Comparison of ENCODE assay signal across 29 cellular contexts in genomic region chr2:72210470-72210869, GRCh38.
DNase-seq lines count a peak whose midpoint lies in the region; ATAC-seq and TF ChIP-seq lines count a peak whose summit lies in the region.
"Had no signal": no experiment of that assay in that cellular context is flagged by ENCODE, and none has a peak within 500 bp of the region (broad histone marks: within the 10 kb centered on the region; RNA-seq: fewer than 3 reads in every experiment).

No MANE protein-coding gene starts in this region.

- peaks cover under 1% of the 10 kb centered on the region for H3K79me1 ChIP-seq in mesenchymal stem cell (replicated peaks; ENCODE audit: low read length, poor library complexity, severe bottlenecking)

- no peak overlapping the region for H3K4ac ChIP-seq in mesenchymal stem cell (ENCODE audit: low read depth in 1 of 2, low read length in 2 of 2)

- H4K91ac ChIP-seq in mesenchymal stem cell (ENCODE audit: low read length): peak overlapping the region; percentile 22

- H2AFZ ChIP-seq in mammary epithelial cell (ENCODE audit: low read depth, low read length) (no peak overlapping the region), mesenchymal stem cell (ENCODE audit: low read depth, low read length) (no peak overlapping the region)

- no peaks in the 10 kb centered on the region for H3K9me3 Mint-ChIP-seq in HFFc6
- no peaks in the 10 kb centered on the region for H3K9me3 Mint-ChIP-seq in activated CD4-positive, alpha-beta memory T cell treated with anti-CD3 and anti-CD28 coated beads for 36 hours
- H3K9me3 Mint-ChIP-seq: activated naive CD4-positive, alpha-beta T cell treated with anti-CD3 and anti-CD28 coated beads for 36 hours; CD4-positive, alpha-beta memory T cell; immature natural killer cell; T-helper 1 cell treated with Interleukin-12 subunit alpha and Interleukin-12 subunit beta and Interleukin-4 antibody, amounts not matched to agents 30 μg/mL and 1 μg/mL, for 36 hours had no signal

- in situ Hi-C loops in Caki2 (cut with HindIII; ENCODE audit: low pct_unique_long_range_greater_than_20kb, low sequenced_read_pairs): no loop called here
- in situ Hi-C loops in mammary epithelial cell (cut with MboI; ENCODE audit: low sequenced_read_pairs in 2 of 2): no loop called here

- dilution Hi-C loops in mammary epithelial cell (cut with HindIII; ENCODE audit: low sequenced_read_pairs): loop anchor here (5.0 kb wide), 2 partner anchors 33 to 42 kb away; no protein-coding TSS in a partner anchor

- H3K4me2 ChIP-seq in mammary epithelial cell (ENCODE audit: insufficient read depth, low read depth, low read length) (no peak overlapping the region), mesenchymal stem cell (ENCODE audit: low read length, poor library complexity, severe bottlenecking) (no peak overlapping the region)

- no peak overlapping the region for H3K4me3 ChIP-seq in mammary epithelial cell (replicated peaks in 1 of 3; ENCODE audit: insufficient read depth in 1 of 3, low read depth in 2 of 3, low read length in 3 of 3)
- no peak overlapping the region for H3K4me3 ChIP-seq in mesenchymal stem cell (ENCODE audit: insufficient read depth in 1 of 2, low read depth in 1 of 2, low read length in 2 of 2)
- no peak overlapping the region for H3K4me3 ChIP-seq in upper lobe of left lung
- no peak overlapping the region for H3K4me3 ChIP-seq in SJCRH30
- H3K4me3 ChIP-seq: left ventricle myocardium inferior, testis, uterus had no signal

- ATAC-seq in upper lobe of left lung (ENCODE audit: low FRiP score in 2 of 2): no peak
- ATAC-seq: activated CD8-positive, alpha-beta memory T cell treated with anti-CD3 and anti-CD28 coated beads, Interleukin-2, amount 10 ng/mL, durations not matched to agents 7 days and 5 days; right cardiac atrium; Right ventricle myocardium inferior; SK-N-SH treated with all-trans-retinoic acid at 6 μM for 48 hours; stimulated activated naive CD8-positive, alpha-beta T cell treated with anti-CD3 and anti-CD28 coated beads, Interleukin-15, Interleukin-2, amounts not matched to agents 100 U/mL and 50 U/mL, for 24 hours had no signal

- H3K4me3 Mint-ChIP-seq in HFFc6: no peak overlapping the region
- no peak overlapping the region for H3K4me3 Mint-ChIP-seq in activated CD4-positive, alpha-beta memory T cell treated with anti-CD3 and anti-CD28 coated beads for 36 hours
- H3K4me3 Mint-ChIP-seq: activated CD8-positive, alpha-beta memory T cell treated with anti-CD3 and anti-CD28 coated beads, Interleukin-2, amount 10 ng/mL, durations not matched to agents 7 days and 5 days; activated naive CD4-positive, alpha-beta T cell treated with anti-CD3 and anti-CD28 coated beads for 36 hours; B cell; CD4-positive, alpha-beta memory T cell; immature natural killer cell; naive B cell; T-helper 1 cell treated with Interleukin-12 subunit alpha and Interleukin-12 subunit beta and Interleukin-4 antibody, amounts not matched to agents 30 μg/mL and 1 μg/mL, for 36 hours had no signal

- intact Hi-C loops in mammary epithelial cell (cut with micrococcal nuclease): loop anchor here (5.0 kb wide), 1 partner anchor 117 kb away; no protein-coding TSS in a partner anchor
- intact Hi-C loops in activated CD4-positive, alpha-beta memory T cell treated with anti-CD3 and anti-CD28 coated beads for 36 hours (cut with micrococcal nuclease): no loop called here

- no peaks in the 10 kb centered on the region for H3K79me2 ChIP-seq in mammary epithelial cell (ENCODE audit: insufficient read depth, low read length)

- CTCF ChIA-PET in mammary epithelial cell (lab: Charles Lee; ENCODE audit: low non-redundant PET): no interaction called here
- CTCF ChIA-PET in activated CD4-positive, alpha-beta memory T cell treated with anti-CD3 and anti-CD28 coated beads for 36 hours (lab: Charles Lee): no interaction called here

- DNase-seq in Caki2 (ENCODE audit: low read depth) (peak; percentile 72), LoVo (ENCODE audit: low spot score) (peak; percentile 6), mammary epithelial cell (peak; percentile 81), mesenchymal stem cell (no peak), upper lobe of left lung (no peak), SJCRH30 (no peak), HFFc6 (no peak)
- DNase-seq in activated CD4-positive, alpha-beta memory T cell treated with anti-CD3 and anti-CD28 coated beads for 36 hours: no peak
- DNase-seq: activated CD4-positive, alpha-beta T cell treated with anti-CD3 and anti-CD28 coated beads, Interleukin-2, amount 50 U/mL, for 1 hour; activated CD4-positive, CD25-positive, alpha-beta regulatory T cell; activated CD8-positive, alpha-beta memory T cell treated with anti-CD3 and anti-CD28 coated beads, Interleukin-2, amount 10 ng/mL, durations not matched to agents 7 days and 5 days; activated naive CD4-positive, alpha-beta T cell treated with anti-CD3 and anti-CD28 coated beads for 36 hours; CD4-positive, alpha-beta memory T cell; DMS153; HCEC 1CT; immature natural killer cell; left ventricle myocardium inferior; naive B cell; NCI-H510A; posterior cingulate gyrus; right cardiac atrium; stimulated activated CD4-positive, alpha-beta T cell treated with anti-CD3 and anti-CD28 coated beads, Interleukin-1b, Interleukin-23, amount 100 ng/mL, for 48 hours; stimulated activated naive CD8-positive, alpha-beta T cell treated with anti-CD3 and anti-CD28 coated beads, Interleukin-15, Interleukin-2, amounts not matched to agents 100 U/mL and 50 U/mL, for 24 hours; testis; uterus had no signal

- H3K36me3 ChIP-seq in mammary epithelial cell (ENCODE audit: insufficient read depth, low read length) (no peaks in the 10 kb centered on the region), mesenchymal stem cell (ENCODE audit: control insufficient read depth in 1 of 2, insufficient read depth in 2 of 2, low read depth in 1 of 2, low read length in 2 of 2) (no peaks in the 10 kb centered on the region), upper lobe of left lung (no peaks in the 10 kb centered on the region), SJCRH30 (no peaks in the 10 kb centered on the region)
- H3K36me3 ChIP-seq: left ventricle myocardium inferior, uterus had no signal

- H3K27me3 Mint-ChIP-seq in HFFc6 (ENCODE audit: insufficient read depth): peaks cover 2% of the 10 kb centered on the region
- H3K27me3 Mint-ChIP-seq in activated CD4-positive, alpha-beta memory T cell treated with anti-CD3 and anti-CD28 coated beads for 36 hours: no peaks in the 10 kb centered on the region
- H3K27me3 Mint-ChIP-seq: activated CD8-positive, alpha-beta memory T cell treated with anti-CD3 and anti-CD28 coated beads, Interleukin-2, amount 10 ng/mL, durations not matched to agents 7 days and 5 days; B cell; CD4-positive, alpha-beta memory T cell had no signal

- TF ChIP-seq POLR2A in upper lobe of left lung (IDR thresholded peaks at IDR 0.05): no peak

- TF ChIP-seq CTCF in mammary epithelial cell (conservative IDR thresholded peaks at IDR 0.05 in 1 of 2, IDR thresholded peaks at IDR 0.05 in 1 of 2; ENCODE audit: extremely low read depth in 1 of 2, insufficient read depth in 1 of 2, low read depth in 1 of 2, low read length in 2 of 2) (no peak), upper lobe of left lung (IDR thresholded peaks at IDR 0.05) (no peak), HFFc6 (IDR thresholded peaks at IDR 0.05) (no peak)

- no peak overlapping the region for H2BK15ac ChIP-seq in mesenchymal stem cell (ENCODE audit: low read depth, poor library complexity, severe bottlenecking)

- H2AK5ac ChIP-seq in mesenchymal stem cell (ENCODE audit: low read length, severe bottlenecking): no peak overlapping the region

- no peak overlapping the region for H3K18ac ChIP-seq in mesenchymal stem cell (ENCODE audit: low read depth in 1 of 2, low read length in 2 of 2)

- H2BK5ac ChIP-seq in mesenchymal stem cell (ENCODE audit: low read depth, low read length, poor library complexity, severe bottlenecking): no peak overlapping the region

- POLR2A ChIA-PET in activated CD4-positive, alpha-beta memory T cell treated with anti-CD3 and anti-CD28 coated beads for 36 hours (lab: Charles Lee): no interaction called here

- no peak overlapping the region for H3K27ac Mint-ChIP-seq in HFFc6
- H3K27ac Mint-ChIP-seq in activated CD4-positive, alpha-beta memory T cell treated with anti-CD3 and anti-CD28 coated beads for 36 hours: no peak overlapping the region
- H3K27ac Mint-ChIP-seq: activated CD8-positive, alpha-beta memory T cell treated with anti-CD3 and anti-CD28 coated beads, Interleukin-2, amount 10 ng/mL, durations not matched to agents 7 days and 5 days; activated naive CD4-positive, alpha-beta T cell treated with anti-CD3 and anti-CD28 coated beads for 36 hours; B cell; CD4-positive, alpha-beta memory T cell; immature natural killer cell; naive B cell; T-helper 1 cell treated with Interleukin-12 subunit alpha and Interleukin-12 subunit beta and Interleukin-4 antibody, amounts not matched to agents 30 μg/mL and 1 μg/mL, for 36 hours had no signal

- H3K4me1 Mint-ChIP-seq in HFFc6 (ENCODE audit: low read depth): peaks cover 29% of the 10 kb centered on the region
- H3K4me1 Mint-ChIP-seq in activated CD4-positive, alpha-beta memory T cell treated with anti-CD3 and anti-CD28 coated beads for 36 hours (ENCODE audit: low read depth): no peaks in the 10 kb centered on the region
- H3K4me1 Mint-ChIP-seq: activated CD8-positive, alpha-beta memory T cell treated with anti-CD3 and anti-CD28 coated beads, Interleukin-2, amount 10 ng/mL, durations not matched to agents 7 days and 5 days; B cell; CD4-positive, alpha-beta memory T cell; immature natural killer cell; naive B cell had no signal

- no peak overlapping the region for H3K14ac ChIP-seq in mesenchymal stem cell (ENCODE audit: low read length in 2 of 2)

- BruUV-seq in mammary epithelial cell (replicated peaks; lab: Mats Ljungman, UMichigan): no TSS peak

- no peak overlapping the region for H3K27ac ChIP-seq in mammary epithelial cell (ENCODE audit: insufficient read depth, low read depth, low read length)
- no peak overlapping the region for H3K27ac ChIP-seq in mesenchymal stem cell (ENCODE audit: low read length, poor library complexity, severe bottlenecking)
- H3K27ac ChIP-seq in upper lobe of left lung: no peak overlapping the region
- no peak overlapping the region for H3K27ac ChIP-seq in SJCRH30
- H3K27ac ChIP-seq: left ventricle myocardium inferior, testis, uterus had no signal

- H2BK120ac ChIP-seq in mesenchymal stem cell (ENCODE audit: low read depth, low read length): no peak overlapping the region

- no peak overlapping the region for H2BK12ac ChIP-seq in mesenchymal stem cell (ENCODE audit: low read length in 2 of 2)

- H4K8ac ChIP-seq in mesenchymal stem cell (ENCODE audit: low read length): no peak overlapping the region

- no peaks in the 10 kb centered on the region for H3K36me3 Mint-ChIP-seq in HFFc6 (ENCODE audit: low read depth)
- H3K36me3 Mint-ChIP-seq in activated CD4-positive, alpha-beta memory T cell treated with anti-CD3 and anti-CD28 coated beads for 36 hours: peaks cover 4% of the 10 kb centered on the region
- H3K36me3 Mint-ChIP-seq: activated CD8-positive, alpha-beta memory T cell treated with anti-CD3 and anti-CD28 coated beads, Interleukin-2, amount 10 ng/mL, durations not matched to agents 7 days and 5 days; immature natural killer cell; naive B cell had no signal

- no peaks in the 10 kb centered on the region for H3K27me3 ChIP-seq in mammary epithelial cell (ENCODE audit: insufficient read depth, low read length)
- H3K27me3 ChIP-seq in mesenchymal stem cell (ENCODE audit: control insufficient read depth in 1 of 2, insufficient read depth in 1 of 2, low read length in 2 of 2): peaks cover 0 to 18% of the 10 kb centered on the region in 2 experiments
- no peaks in the 10 kb centered on the region for H3K27me3 ChIP-seq in upper lobe of left lung
- H3K27me3 ChIP-seq in SJCRH30: no peaks in the 10 kb centered on the region
- H3K27me3 ChIP-seq: testis, uterus had no signal

- no peak overlapping the region for H3K23ac ChIP-seq in mesenchymal stem cell (ENCODE audit: low read length in 2 of 2)

- H3K9me3 ChIP-seq in mammary epithelial cell (replicated peaks; ENCODE audit: insufficient read depth, low read length) (no peaks in the 10 kb centered on the region), mesenchymal stem cell (ENCODE audit: control insufficient read depth, low read length) (no peaks in the 10 kb centered on the region), upper lobe of left lung (no peaks in the 10 kb centered on the region), SJCRH30 (replicated peaks) (no peaks in the 10 kb centered on the region)
- H3K9me3 ChIP-seq: left ventricle myocardium inferior, testis, uterus had no signal

- H3K4me1 ChIP-seq in mammary epithelial cell (ENCODE audit: insufficient read depth, low read length): peaks cover 6% of the 10 kb centered on the region
- peaks cover 1% of the 10 kb centered on the region for H3K4me1 ChIP-seq in mesenchymal stem cell (ENCODE audit: control insufficient read depth, insufficient read depth, low read depth, low read length)
- peaks cover 0 to 5% (median 2%) of the 10 kb centered on the region in 4 donors for H3K4me1 ChIP-seq in upper lobe of left lung
- no peaks in the 10 kb centered on the region for H3K4me1 ChIP-seq in SJCRH30
- H3K4me1 ChIP-seq: uterus had no signal

- no peak for TF ChIP-seq EP300 in upper lobe of left lung (IDR thresholded peaks at IDR 0.05)

- 58% methylated on average over 2 of the region's 2 CpGs for WGBS in mammary epithelial cell (ENCODE audit: low coverage, missing lambda C conversion rate)
- WGBS in mesenchymal stem cell: 86% methylated on average over 1 of the region's 2 CpGs
- 79 to 95% methylated on average over 2 of the region's 2 CpGs for WGBS in upper lobe of left lung, 2 donors

- H4K20me1 ChIP-seq in mammary epithelial cell (ENCODE audit: insufficient read depth, low read length): no peaks in the 10 kb centered on the region

- H3K9ac ChIP-seq in mammary epithelial cell (ENCODE audit: insufficient read depth, low read length) (no peak overlapping the region), mesenchymal stem cell (ENCODE audit: low read length) (no peak overlapping the region)

Comparison
In these comparisons a context has a peak if more than half of its experiments do, and no peak if none do; other contexts are left out.
1. DNase-seq: peak in Caki2 (single experiment), LoVo (single experiment) and mammary epithelial cell (single experiment); none in mesenchymal stem cell (single experiment), upper lobe of left lung (0 of 2), SJCRH30 (0 of 2), HFFc6 (single experiment) and activated CD4-positive, alpha-beta memory T cell treated with anti-CD3 and anti-CD28 coated beads for 36 hours (single experiment).